9 cellular contexts compared by ENCODE assay signal in genomic region chr5:10632110-10632903, GRCh38.
A peak's percentile ranks its signal among the peaks of the same experiment; 100 is the strongest.
DNase-seq lines count a peak whose midpoint lies in the region; ATAC-seq, FAIRE-seq and TF ChIP-seq lines count a peak whose summit lies in the region.
"Had no signal": no experiment of that assay in that cellular context is flagged by ENCODE, and none has a peak within 500 bp of the region (broad histone marks: within the 10 kb centered on the region; RNA-seq: fewer than 3 reads in every experiment).

No MANE protein-coding gene starts in this region.

- ATAC-seq in GM18508 (IDR thresholded peaks at IDR 0.05; ENCODE audit: insufficient read depth, unreplicated experiment) (peak; percentile 28), right lobe of liver (no peak), left cardiac atrium (no peak)
- ATAC-seq in activated naive CD8-positive, alpha-beta T cell treated with anti-CD3 and anti-CD28 coated beads, Interleukin-2, amount 50 U/mL, for 24 hours = peak; percentile 20
- ATAC-seq: left lung had no signal

- H3K36me3 ChIP-seq in MM.1S (replicated peaks; ENCODE audit: insufficient read depth, low read length) (no peaks in the 10 kb centered on the region), right lobe of liver (no peaks in the 10 kb centered on the region)
- H3K36me3 ChIP-seq: left lung had no signal

- H3K27ac ChIP-seq in MM.1S (ENCODE audit: low read length) (peak overlapping the region; percentile 27; the same call in 1 of the 2 replicates), right lobe of liver (no peak overlapping the region)

- DNase-seq in H54 (ENCODE audit: insufficient read length, low spot score) (peak; percentile 42), MM.1S (no peak), right lobe of liver (no peak), KG1 (lab: John Stamatoyannopoulos, UW) (no peak), left cardiac atrium (no peak)
- DNase-seq in activated naive CD8-positive, alpha-beta T cell treated with anti-CD3 and anti-CD28 coated beads, Interleukin-2, amount 50 U/mL, for 24 hours = peak; percentile 71
- peak in 2 of 3 experiments; percentile 22 to 66 for DNase-seq in stimulated activated CD4-positive, alpha-beta T cell treated with anti-CD3 and anti-CD28 coated beads, TNF-alpha, amount 100 ng/mL, for 24 hours (ENCODE audit: low read depth in 3 of 3)

- H3K4me1 ChIP-seq in MM.1S (ENCODE audit: low read length) (peaks cover 7% of the 10 kb centered on the region; the same call in 1 of the 2 replicates), right lobe of liver (peaks cover 0 to 2% (median 0%) of the 10 kb centered on the region in 4 donors)

- peaks cover 29% of the 10 kb centered on the region for H3K79me2 ChIP-seq in MM.1S (ENCODE audit: low read length)

- H3K27ac Mint-ChIP-seq in activated naive CD8-positive, alpha-beta T cell treated with anti-CD3 and anti-CD28 coated beads, Interleukin-2, amount 50 U/mL, for 24 hours = peak overlapping the region; percentile 98

- peak overlapping the region; percentile 5; the same call in 1 of the 2 replicates for H3K4me2 ChIP-seq in MM.1S (ENCODE audit: low read depth, low read length)

- 74% methylated on average over 14 of the region's 23 CpGs for WGBS in right lobe of liver (ENCODE audit: insufficient coverage, low coverage, low lambda C conversion rate, missing lambda C conversion rate)

- H3K27me3 ChIP-seq in MM.1S (replicated peaks; ENCODE audit: insufficient read depth, low read length) (no peaks in the 10 kb centered on the region), right lobe of liver (no peaks in the 10 kb centered on the region)
- H3K27me3 ChIP-seq: left lung had no signal

- H3K9ac ChIP-seq in MM.1S (ENCODE audit: low read length) = no peak overlapping the region

- TF ChIP-seq POLR2A in H54 (IDR thresholded peaks at IDR 0.05; ENCODE audit: low read depth, low read length) = no peak
- TF ChIP-seq POLR2A in right lobe of liver (IDR thresholded peaks at IDR 0.05) = no peak

- intact Hi-C loops in right lobe of liver (cut with DNase I) (no loop called here), left cardiac atrium (cut with DNase I) (loop anchor here in 1 of 2 donors (5.0 kb wide), 1 partner anchor 350 kb away; no protein-coding TSS in a partner anchor)

- H3K9me3 ChIP-seq in MM.1S (replicated peaks; ENCODE audit: insufficient read depth, low read length) = no peaks in the 10 kb centered on the region
- no peaks in the 10 kb centered on the region for H3K9me3 ChIP-seq in right lobe of liver
- H3K9me3 ChIP-seq: left lung had no signal

- peaks cover 2% of the 10 kb centered on the region for H3K27me3 Mint-ChIP-seq in activated naive CD8-positive, alpha-beta T cell treated with anti-CD3 and anti-CD28 coated beads, Interleukin-2, amount 50 U/mL, for 24 hours

- no peaks in the 10 kb centered on the region for H4K20me1 ChIP-seq in MM.1S (ENCODE audit: insufficient read depth, low read length)

- H3K36me3 Mint-ChIP-seq in activated naive CD8-positive, alpha-beta T cell treated with anti-CD3 and anti-CD28 coated beads, Interleukin-2, amount 50 U/mL, for 24 hours (ENCODE audit: low read depth) = peaks cover 13% of the 10 kb centered on the region

- H3K4me3 Mint-ChIP-seq in activated naive CD8-positive, alpha-beta T cell treated with anti-CD3 and anti-CD28 coated beads, Interleukin-2, amount 50 U/mL, for 24 hours = peak overlapping the region; percentile 67

- no peak overlapping the region for H2AFZ ChIP-seq in MM.1S (ENCODE audit: low read length)

- H3K4me3 ChIP-seq in MM.1S (ENCODE audit: low read length) = peak overlapping the region; percentile 11; the same call in 1 of the 2 replicates
- no peak overlapping the region for H3K4me3 ChIP-seq in right lobe of liver
- H3K4me3 ChIP-seq: left lung had no signal

- peaks cover 92% of the 10 kb centered on the region for H3K4me1 Mint-ChIP-seq in activated naive CD8-positive, alpha-beta T cell treated with anti-CD3 and anti-CD28 coated beads, Interleukin-2, amount 50 U/mL, for 24 hours

- H3F3A ChIP-seq in MM.1S (ENCODE audit: insufficient read depth, low read length) = no peaks in the 10 kb centered on the region

- FAIRE-seq in H54 (lab: Jason Lieb, UNC) = no peak

- no peak for TF ChIP-seq CTCF in MM.1S (IDR thresholded peaks at IDR 0.05; ENCODE audit: low read length)
- no peak for TF ChIP-seq CTCF in right lobe of liver (IDR thresholded peaks at IDR 0.05)

- no peaks in the 10 kb centered on the region for H3K9me2 ChIP-seq in MM.1S (replicated peaks; ENCODE audit: insufficient read depth, low read length)

- no peaks in the 10 kb centered on the region for H3K9me3 Mint-ChIP-seq in activated naive CD8-positive, alpha-beta T cell treated with anti-CD3 and anti-CD28 coated beads, Interleukin-2, amount 50 U/mL, for 24 hours

Comparison
In these comparisons a context has a peak if more than half of its experiments do, and no peak if none do; other contexts are left out.
1. ATAC-seq: peak in GM18508 (single experiment) and activated naive CD8-positive, alpha-beta T cell treated with anti-CD3 and anti-CD28 coated beads, Interleukin-2, amount 50 U/mL, for 24 hours (single experiment); none in right lobe of liver (0 of 4) and left cardiac atrium (0 of 2).
2. DNase-seq: peak in H54 (single experiment), activated naive CD8-positive, alpha-beta T cell treated with anti-CD3 and anti-CD28 coated beads, Interleukin-2, amount 50 U/mL, for 24 hours (single experiment) and stimulated activated CD4-positive, alpha-beta T cell treated with anti-CD3 and anti-CD28 coated beads, TNF-alpha, amount 100 ng/mL, for 24 hours (2 of 3); none in MM.1S (single experiment), right lobe of liver (0 of 3), KG1 (single experiment) and left cardiac atrium (single experiment).